ENCODE assay signal across 8 cellular contexts in the genomic region with DNA sequence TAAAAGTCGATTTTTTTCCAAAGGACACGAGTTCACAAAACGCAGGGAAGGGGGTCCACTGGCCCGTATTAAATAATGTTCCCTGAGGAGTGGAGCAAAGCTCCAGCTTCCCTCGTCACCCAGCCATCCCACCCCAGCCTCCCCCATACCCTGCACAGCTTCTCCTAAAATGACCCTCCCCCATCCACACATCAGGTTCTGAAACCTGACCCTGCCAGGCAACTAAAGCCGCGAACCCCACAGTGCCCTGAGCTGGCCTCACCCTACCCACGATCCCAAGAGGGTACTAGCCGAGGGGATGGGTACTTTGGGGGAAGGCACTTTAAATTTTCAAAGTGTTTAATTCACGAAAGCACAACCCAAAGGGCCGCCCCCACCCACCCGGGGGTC. TPM values are rescaled to one million over a fixed set of nuclear protein-coding genes. Genes with fewer than 3 reads are reported as not detected.
DNase-seq lines count a peak whose midpoint lies in the region; ATAC-seq and TF ChIP-seq lines count a peak whose summit lies in the region.

No MANE protein-coding gene starts in this region.

- H3K27ac Mint-ChIP-seq in T-helper 2 cell treated with Interferon-gamma antibody and Interleukin-4, amounts not matched to agents 5 μg/mL and 100 μg/mL, for 36 hours: peak overlapping the region; percentile 85

- H3K4me3 Mint-ChIP-seq in T-helper 2 cell treated with Interferon-gamma antibody and Interleukin-4, amounts not matched to agents 5 μg/mL and 100 μg/mL, for 36 hours: peak overlapping the region; percentile 79

- intact Hi-C loops in HCT116 (cut with micrococcal nuclease): loop anchor here (1.0 to 5.0 kb wide), 2 partner anchors 147 to 335 kb away; a partner anchor contains a TSS

- no peaks in the 10 kb centered on the region for H3K9me2 ChIP-seq in HCT116 (ENCODE audit: insufficient read depth)

- TF ChIP-seq CTCF in HCT116 (IDR thresholded peaks at IDR 0.05 in 2 of 3, conservative IDR thresholded peaks at IDR 0.05 in 1 of 3; ENCODE audit: borderline replicate concordance in 1 of 3, insufficient read depth in 1 of 3, low read depth in 2 of 3, low read length in 2 of 3) (no peak), retinal pigment epithelial cell (conservative IDR thresholded peaks at IDR 0.05; ENCODE audit: low read depth, low read length) (no peak)

- POLR2A ChIA-PET in HCT116 (lab: Charles Lee): interaction anchor here (0.7 to 2.1 kb wide), 3 partner anchors 15 to 208 kb away, joined by 3 to 5 read pairs (median 4); a partner anchor contains a TSS

- H3K9me3 Mint-ChIP-seq in T-helper 2 cell treated with Interferon-gamma antibody and Interleukin-4, amounts not matched to agents 5 μg/mL and 100 μg/mL, for 36 hours: no peaks in the 10 kb centered on the region

- H3K27me3 ChIP-seq in BLaER1: no peaks in the 10 kb centered on the region
- H3K27me3 ChIP-seq in HCT116 (ENCODE audit: insufficient read depth, low read length): no peaks in the 10 kb centered on the region

- H3K36me3 ChIP-seq in BLaER1: no peaks in the 10 kb centered on the region
- H3K36me3 ChIP-seq in HCT116 (ENCODE audit: control insufficient read depth in 1 of 2, insufficient read depth in 2 of 2, low read length in 2 of 2): no peaks in the 10 kb centered on the region

- no TSS peak for BruUV-seq in HCT116 (replicated peaks; lab: Mats Ljungman, UMichigan)

- no peaks in the 10 kb centered on the region for H3K9me3 ChIP-seq in BLaER1
- H3K9me3 ChIP-seq in HCT116 (ENCODE audit: control insufficient read depth in 1 of 2, insufficient read depth in 1 of 2, low read depth in 1 of 2, low read length in 2 of 2): no peaks in the 10 kb centered on the region

- no peak for TF ChIP-seq POLR2A in HCT116 (IDR thresholded peaks at IDR 0.05; ENCODE audit: borderline replicate concordance, extremely low read depth, insufficient read depth, insufficient read length)

- H3K36me3 Mint-ChIP-seq in T-helper 2 cell treated with Interferon-gamma antibody and Interleukin-4, amounts not matched to agents 5 μg/mL and 100 μg/mL, for 36 hours (ENCODE audit: low read depth): no peaks in the 10 kb centered on the region

- RAD21 ChIA-PET in HCT116 (lab: Charles Lee; ENCODE audit: low non-redundant PET in 1 of 2, low total read pairs in 2 of 2, uncharacterized antibody in 2 of 2, unreplicated experiment in 2 of 2): interaction anchor here in 1 of 2 experiments (0.5 kb wide), 1 partner anchor 127 kb away, joined by 3 read pairs; no protein-coding TSS in a partner anchor

- H4K20me1 ChIP-seq in BLaER1: no peaks in the 10 kb centered on the region
- H4K20me1 ChIP-seq in HCT116 (ENCODE audit: insufficient read depth): no peaks in the 10 kb centered on the region

- H3K4me3 ChIP-seq in BLaER1: peak overlapping the region; percentile 71
- peak overlapping the region; percentile 76 for H3K4me3 ChIP-seq in HCT116 (replicated peaks in 1 of 2; ENCODE audit: low read depth in 1 of 2, low read length in 2 of 2)
- peak overlapping the region; percentile 72 for H3K4me3 ChIP-seq in retinal pigment epithelial cell (ENCODE audit: low read length)

- ATAC-seq in HCT116 (peak; percentile 28), GM21786 (IDR thresholded peaks at IDR 0.05; ENCODE audit: unreplicated experiment) (no peak)

- CTCF ChIA-PET in HCT116 (lab: Charles Lee): interaction anchor here (1.0 to 1.2 kb wide), 2 partner anchors 118 to 147 kb away, joined by 3 read pairs; no protein-coding TSS in a partner anchor

- no peak overlapping the region for H2AFZ ChIP-seq in HCT116 (ENCODE audit: low read depth, low read length, poor library complexity, severe bottlenecking)

- H3K4me1 ChIP-seq in BLaER1: 0 out of 2 replicates have a peak, but pooled peaks cover 8% of the 10 kb centered on the region
- peaks cover 3 to 18% of the 10 kb centered on the region in 2 experiments; a peak in 3 of 4 replicates for H3K4me1 ChIP-seq in HCT116 (ENCODE audit: control insufficient read depth in 1 of 2, insufficient read depth in 2 of 2, low read length in 2 of 2)

- peaks cover 15% of the 10 kb centered on the region; the same call in 1 of the 2 replicates for H3K79me2 ChIP-seq in HCT116 (ENCODE audit: insufficient read depth, low read length)

- H3K9ac ChIP-seq in BLaER1 (peak overlapping the region; percentile 79), HCT116 (ENCODE audit: low read length) (peak overlapping the region; percentile 89)

- H3K27ac ChIP-seq in BLaER1 (peak overlapping the region; percentile 67), HCT116 (ENCODE audit: low read depth, low read length) (peak overlapping the region; percentile 74)

- H3K4me2 ChIP-seq in BLaER1 (peak overlapping the region; percentile 61), HCT116 (ENCODE audit: low read length) (peak overlapping the region; percentile 80)

- peaks cover 15% of the 10 kb centered on the region for H3K4me1 Mint-ChIP-seq in T-helper 2 cell treated with Interferon-gamma antibody and Interleukin-4, amounts not matched to agents 5 μg/mL and 100 μg/mL, for 36 hours (ENCODE audit: low read depth)

- no peak for TF ChIP-seq RAD21 in HCT116 (IDR thresholded peaks at IDR 0.05; ENCODE audit: low read depth)

- no peaks in the 10 kb centered on the region for H3K27me3 Mint-ChIP-seq in T-helper 2 cell treated with Interferon-gamma antibody and Interleukin-4, amounts not matched to agents 5 μg/mL and 100 μg/mL, for 36 hours (ENCODE audit: low read depth)

- no peak for DNase-seq in HCT116 (ENCODE audit: low read depth, low spot score)
- DNase-seq in T-helper 2 cell treated with Interferon-gamma antibody and Interleukin-4, amounts not matched to agents 5 μg/mL and 100 μg/mL, for 36 hours (ENCODE audit: low spot score): no peak
- DNase-seq in germinal center (ENCODE audit: low spot score): peak; percentile 6
- no peak for DNase-seq in retinal pigment epithelial cell (ENCODE audit: low read depth)
- no peak for DNase-seq in globus pallidus (ENCODE audit: low spot score)
- DNase-seq in DMS79 (lab: John Stamatoyannopoulos, UW): no peak

TF ChIP-seq in HCT116, 20 proteins besides CTCF, POLR2A, EP300 and RAD21:
- no peak for TF ChIP-seq ZNF274 (IDR thresholded peaks at IDR 0.05; ENCODE audit: low read depth, low read length)
- TF ChIP-seq FOSL1 (IDR thresholded peaks at IDR 0.05; ENCODE audit: low read depth): no peak
- no peak for TF ChIP-seq YY1 (IDR thresholded peaks at IDR 0.05; ENCODE audit: extremely low read depth, insufficient replicate concordance, low read depth, low read length)
- no peak for TF ChIP-seq CBX3 (IDR thresholded peaks at IDR 0.05; ENCODE audit: low read depth)
- TF ChIP-seq, protein P1, sequence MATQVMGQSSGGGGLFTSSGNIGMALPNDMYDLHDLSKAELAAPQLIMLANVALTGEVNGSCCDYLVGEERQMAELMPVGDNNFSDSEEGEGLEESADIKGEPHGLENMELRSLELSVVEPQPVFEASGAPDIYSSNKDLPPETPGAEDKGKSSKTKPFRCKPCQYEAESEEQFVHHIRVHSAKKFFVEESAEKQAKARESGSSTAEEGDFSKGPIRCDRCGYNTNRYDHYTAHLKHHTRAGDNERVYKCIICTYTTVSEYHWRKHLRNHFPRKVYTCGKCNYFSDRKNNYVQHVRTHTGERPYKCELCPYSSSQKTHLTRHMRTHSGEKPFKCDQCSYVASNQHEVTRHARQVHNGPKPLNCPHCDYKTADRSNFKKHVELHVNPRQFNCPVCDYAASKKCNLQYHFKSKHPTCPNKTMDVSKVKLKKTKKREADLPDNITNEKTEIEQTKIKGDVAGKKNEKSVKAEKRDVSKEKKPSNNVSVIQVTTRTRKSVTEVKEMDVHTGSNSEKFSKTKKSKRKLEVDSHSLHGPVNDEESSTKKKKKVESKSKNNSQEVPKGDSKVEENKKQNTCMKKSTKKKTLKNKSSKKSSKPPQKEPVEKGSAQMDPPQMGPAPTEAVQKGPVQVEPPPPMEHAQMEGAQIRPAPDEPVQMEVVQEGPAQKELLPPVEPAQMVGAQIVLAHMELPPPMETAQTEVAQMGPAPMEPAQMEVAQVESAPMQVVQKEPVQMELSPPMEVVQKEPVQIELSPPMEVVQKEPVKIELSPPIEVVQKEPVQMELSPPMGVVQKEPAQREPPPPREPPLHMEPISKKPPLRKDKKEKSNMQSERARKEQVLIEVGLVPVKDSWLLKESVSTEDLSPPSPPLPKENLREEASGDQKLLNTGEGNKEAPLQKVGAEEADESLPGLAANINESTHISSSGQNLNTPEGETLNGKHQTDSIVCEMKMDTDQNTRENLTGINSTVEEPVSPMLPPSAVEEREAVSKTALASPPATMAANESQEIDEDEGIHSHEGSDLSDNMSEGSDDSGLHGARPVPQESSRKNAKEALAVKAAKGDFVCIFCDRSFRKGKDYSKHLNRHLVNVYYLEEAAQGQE (IDR thresholded peaks at IDR 0.05; ENCODE audit: low read depth): no peak
- TF ChIP-seq ZFX (IDR thresholded peaks at IDR 0.05): no peak
- TF ChIP-seq SIN3A (IDR thresholded peaks at IDR 0.05; ENCODE audit: low read depth): no peak

RNA-seq across cellular contexts. Expression of a gene that starts 0.6 kb away (rescaled TPM):
- 34.5 TPM for total RNA-seq in HCT116 (2021; ENCODE audit: unreplicated experiment)
- 12.4 and 19.7 TPM in 2 replicates for polyA plus RNA-seq in HCT116 (2012)

RNA-seq across cellular contexts. Expression of a gene that starts 0.7 kb away (rescaled TPM):
- not detected for total RNA-seq in HCT116 (2021; ENCODE audit: unreplicated experiment)
- 0.06 and 0.07 TPM in 2 replicates for polyA plus RNA-seq in HCT116 (2012)
